ENCODE assay signal across 9 cellular contexts in genomic region chr17:75845933-75846700, GRCh38. TPM values are rescaled to one million over a fixed set of nuclear protein-coding genes. Genes with fewer than 3 reads are reported as not detected.
DNase-seq lines count a peak whose midpoint lies in the region; ATAC-seq, FAIRE-seq and TF ChIP-seq lines count a peak whose summit lies in the region.
"Had no signal": no experiment of that assay in that cellular context is flagged by ENCODE, and none has a peak within 500 bp of the region (broad histone marks: within the 10 kb centered on the region; RNA-seq: fewer than 3 reads in every experiment).

No MANE protein-coding gene starts in this region.

- no peak for TF ChIP-seq CTCF in Loucy (conservative IDR thresholded peaks at IDR 0.05; ENCODE audit: low read length)
- no peak for TF ChIP-seq CTCF in colonic mucosa (IDR thresholded peaks at IDR 0.05)
- no peak for TF ChIP-seq CTCF in D721Med (IDR thresholded peaks at IDR 0.05; ENCODE audit: insufficient read depth, missing control alignments)

- POLR2A ChIA-PET in naive thymus-derived CD8-positive, alpha-beta T cell (lab: Charles Lee), result interaction anchor here (0.9 to 8.6 kb wide), 12 partner anchors 8 to 82 kb away, joined by 3 to 122 read pairs (median 12); partner anchors contain the start of genes GALK1, TRIM47, UNK and WBP2

- H3K27ac ChIP-seq in colonic mucosa, result peak overlapping the region; percentile 72

- DNase-seq in A172 (ENCODE audit: low spot score), result peak; percentile 56
- peak; percentile 71 for DNase-seq in colonic mucosa
- no peak for DNase-seq in naive thymus-derived CD8-positive, alpha-beta T cell
- no peak for DNase-seq in NCI-H2171 treated with DMSO at 0.1 percent for 48 hours (lab: John Stamatoyannopoulos, UW)
- no peak for DNase-seq in nucleus accumbens (lab: John Stamatoyannopoulos, UW)
- no peak for DNase-seq in D721Med (ENCODE audit: insufficient read length, low spot score)

- no peaks in the 10 kb centered on the region for H3K9me2 ChIP-seq in Loucy (replicated peaks; ENCODE audit: low read depth, low read length)

- peak overlapping the region; percentile 94 for H3K4me2 ChIP-seq in Loucy (ENCODE audit: low read depth, low read length, poor library complexity, severe bottlenecking)

- ATAC-seq in naive thymus-derived CD8-positive, alpha-beta T cell, result no peak
- no peak for ATAC-seq in HG03378 (IDR thresholded peaks at IDR 0.05; ENCODE audit: unreplicated experiment)

- H2AFZ ChIP-seq in Loucy (ENCODE audit: low read length), result no peak overlapping the region

- peak overlapping the region; percentile 82 for H3K4me3 ChIP-seq in Loucy (ENCODE audit: low read length, poor library complexity, severe bottlenecking)
- no peak overlapping the region for H3K4me3 ChIP-seq in colonic mucosa

- FAIRE-seq in D721Med (lab: Jason Lieb, UNC), result no peak

- peak overlapping the region in 4 of 10 donors; percentile 7 to 55 (median 35) for H3K4me3 Mint-ChIP-seq in naive thymus-derived CD8-positive, alpha-beta T cell

- H3K36me3 Mint-ChIP-seq in naive thymus-derived CD8-positive, alpha-beta T cell, result peaks cover 0 to 51% (median 8%) of the 10 kb centered on the region in 3 donors
- H3K36me3 Mint-ChIP-seq: activated naive CD4-positive, alpha-beta T cell treated with anti-CD3 and anti-CD28 coated beads, Interleukin-2, amount 50 U/mL, for 72 hours had no signal

- H3K9ac ChIP-seq in Loucy (ENCODE audit: low read depth, low read length, poor library complexity, severe bottlenecking) (peak overlapping the region; percentile 98), colonic mucosa (ENCODE audit: low read depth in 2 of 2, low read length in 2 of 2) (peak overlapping the region; percentile 20 to 67)

- H3K9me3 Mint-ChIP-seq in naive thymus-derived CD8-positive, alpha-beta T cell, result no peaks in the 10 kb centered on the region
- H3K9me3 Mint-ChIP-seq: activated naive CD4-positive, alpha-beta T cell treated with anti-CD3 and anti-CD28 coated beads, Interleukin-2, amount 50 U/mL, for 72 hours had no signal

- H3K27me3 Mint-ChIP-seq in naive thymus-derived CD8-positive, alpha-beta T cell, result no peaks in the 10 kb centered on the region

- no peaks in the 10 kb centered on the region for H3K9me3 ChIP-seq in Loucy (ENCODE audit: insufficient read depth, low read depth, low read length)
- no peaks in the 10 kb centered on the region for H3K9me3 ChIP-seq in colonic mucosa

- H3K27me3 ChIP-seq in Loucy (ENCODE audit: insufficient read depth, low read length, poor library complexity, severe bottlenecking) (no peaks in the 10 kb centered on the region), colonic mucosa (no peaks in the 10 kb centered on the region)

- H3K36me3 ChIP-seq in Loucy (ENCODE audit: insufficient read depth, low read length) (no peaks in the 10 kb centered on the region; the same call in 1 of the 2 replicates), colonic mucosa (peaks cover 28% of the 10 kb centered on the region)

- peaks cover 9 to 36% (median 27%) of the 10 kb centered on the region in 4 donors for H3K4me1 Mint-ChIP-seq in naive thymus-derived CD8-positive, alpha-beta T cell

- H3K27ac Mint-ChIP-seq in naive thymus-derived CD8-positive, alpha-beta T cell, result peak overlapping the region in 9 of 10 donors; percentile 20 to 92 (median 75)

- peaks cover 31% of the 10 kb centered on the region for H3K79me2 ChIP-seq in Loucy (ENCODE audit: insufficient read depth, low read length)

- peaks cover 34% of the 10 kb centered on the region for H3K4me1 ChIP-seq in Loucy (ENCODE audit: insufficient read depth, low read length, poor library complexity, severe bottlenecking)
- peaks cover 23% of the 10 kb centered on the region for H3K4me1 ChIP-seq in colonic mucosa

- H3F3A ChIP-seq in Loucy (ENCODE audit: low read depth), result no peaks in the 10 kb centered on the region

- intact Hi-C loops in colonic mucosa (cut with DNase I), result no loop called here

- peaks cover 14% of the 10 kb centered on the region for H4K20me1 ChIP-seq in Loucy (ENCODE audit: insufficient read depth, low read length, poor library complexity, severe bottlenecking)

RNA-seq across cellular contexts. Expression of gene UNC13D, which starts 1.9 kb away (rescaled TPM):
- total RNA-seq in A172 (2014; rRNA removed; shearing (Covaris generic)), result 138 and 372 TPM in 2 replicates
- total RNA-seq in colonic mucosa, result 10 to 100 TPM; 25.9 to 35.0 TPM
- 100 to 1,000 TPM; 147 to 153 TPM for total RNA-seq in naive thymus-derived CD8-positive, alpha-beta T cell
- polyA plus RNA-seq in naive thymus-derived CD8-positive, alpha-beta T cell, result 10 to 100 TPM; 50.3 to 78.0 (median 54.0) TPM

RNA-seq across cellular contexts. Expression of gene WBP2, which starts 9.0 kb away (rescaled TPM):
- 68.5 and 70.0 TPM in 2 replicates for total RNA-seq in A172 (2014; rRNA removed; shearing (Covaris generic))
- total RNA-seq in colonic mucosa, result 100 to 1,000 TPM in 1 of 2 donors, 10 to 100 TPM in 1; 69.8 to 102 TPM
- total RNA-seq in naive thymus-derived CD8-positive, alpha-beta T cell, result 100 to 1,000 TPM; 152 to 156 TPM
- polyA plus RNA-seq in naive thymus-derived CD8-positive, alpha-beta T cell, result 10 to 100 TPM; 58.1 to 95.1 (median 70.6) TPM

RNA-seq across cellular contexts. Expression of gene TRIM47, which starts 32.3 kb away (rescaled TPM):
- total RNA-seq in A172 (2014; rRNA removed; shearing (Covaris generic)), result 159 and 173 TPM in 2 replicates
- total RNA-seq in colonic mucosa, result 10 to 100 TPM; 33.7 to 71.5 TPM
- 1 to 10 TPM; 9.7 to 9.9 TPM for total RNA-seq in naive thymus-derived CD8-positive, alpha-beta T cell
- 1 to 10 TPM; 1.9 to 8.5 (median 4.2) TPM for polyA plus RNA-seq in naive thymus-derived CD8-positive, alpha-beta T cell

RNA-seq across cellular contexts. Expression of gene TRIM65, which starts 50.6 kb away (rescaled TPM):
- 32.7 and 41.4 TPM in 2 replicates for total RNA-seq in A172 (2014; rRNA removed; shearing (Covaris generic))
- total RNA-seq in colonic mucosa, result 10 to 100 TPM; 14.5 to 26.0 TPM
- 10 to 100 TPM; 34.5 to 40.9 TPM for total RNA-seq in naive thymus-derived CD8-positive, alpha-beta T cell
- polyA plus RNA-seq in naive thymus-derived CD8-positive, alpha-beta T cell, result 10 to 100 TPM; 13.4 to 31.8 (median 18.9) TPM

RNA-seq across cellular contexts. Expression of gene MRPL38, which starts 58.6 kb away (rescaled TPM):
- total RNA-seq in A172 (2014; rRNA removed; shearing (Covaris generic)), result 55.1 and 58.4 TPM in 2 replicates
- 100 to 1,000 TPM in 1 of 2 donors, 10 to 100 TPM in 1; 88.6 to 190 TPM for total RNA-seq in colonic mucosa
- 100 to 1,000 TPM; 167 to 178 TPM for total RNA-seq in naive thymus-derived CD8-positive, alpha-beta T cell
- polyA plus RNA-seq in naive thymus-derived CD8-positive, alpha-beta T cell, result 10 to 100 TPM; 56.4 to 78.7 (median 64.7) TPM

Comparison
In these comparisons a context has a peak if more than half of its experiments do, and no peak if none do; other contexts are left out.
1. DNase-seq: peak in A172 (single experiment) and colonic mucosa (single experiment); none in naive thymus-derived CD8-positive, alpha-beta T cell (0 of 10), NCI-H2171 treated with DMSO at 0.1 percent for 48 hours (single experiment), nucleus accumbens (0 of 56) and D721Med (single experiment).